Comparison of ENCODE assay signal across 8 cellular contexts in the genomic region with DNA sequence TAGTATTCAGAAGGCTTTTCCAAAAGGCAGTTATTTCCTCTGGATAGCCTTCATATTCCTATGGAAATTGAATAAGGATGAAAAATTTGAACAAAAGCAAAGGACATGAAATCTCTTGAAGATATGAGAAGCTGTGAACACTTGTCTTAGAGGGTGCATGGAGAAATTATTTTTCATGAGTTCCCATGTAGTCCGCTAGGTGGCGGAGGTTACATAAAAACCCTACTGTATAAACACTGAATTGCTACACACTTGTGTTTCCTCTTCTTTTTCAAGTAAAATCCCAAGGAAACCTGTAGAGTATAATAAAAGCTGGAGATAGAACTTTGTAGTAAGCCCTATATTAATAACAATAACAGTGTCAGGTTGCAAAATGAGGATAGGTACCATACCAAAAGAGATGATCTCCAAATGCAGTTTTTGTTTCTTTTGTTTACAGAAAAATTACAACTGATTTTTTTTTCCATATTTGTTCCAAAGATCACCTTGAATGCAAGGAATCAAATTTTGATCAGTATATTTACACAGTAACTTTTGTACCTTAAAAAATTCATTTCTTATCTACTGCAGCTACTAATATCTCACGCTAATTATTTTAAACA. TPM values are rescaled to one million over a fixed set of nuclear protein-coding genes. Genes with fewer than 3 reads are reported as not detected.
DNase-seq lines count a peak whose midpoint lies in the region; ATAC-seq and TF ChIP-seq lines count a peak whose summit lies in the region.

No MANE protein-coding gene starts in this region.

- DNase-seq in activated CD4-positive, alpha-beta T cell treated with anti-CD3 and anti-CD28 coated beads for 48 hours = peak; percentile 27
- no peak for DNase-seq in activated CD4-positive, alpha-beta T cell treated with anti-CD3 and anti-CD28 coated beads, Interleukin-2, amount 50 U/mL, for 1 hour
- DNase-seq in HAP-1 (ENCODE audit: low spot score in 2 of 2) = peak; percentile 43 to 55
- peak; percentile 23 for DNase-seq in NCI-H345 treated with DMSO at 0.1 percent for 48 hours (lab: John Stamatoyannopoulos, UW; ENCODE audit: unreplicated experiment)
- DNase-seq in astrocyte of the spinal cord (ENCODE audit: low read depth, low spot score) = peak; percentile 61
- peak; percentile 54 for DNase-seq in kidney tubule cell (ENCODE audit: low spot score)
- no peak for DNase-seq in upper lobe of right lung

- H3K27ac ChIP-seq in upper lobe of right lung = no peak overlapping the region

- H3K4me1 ChIP-seq in HAP-1 (no peaks in the 10 kb centered on the region), upper lobe of right lung (no peaks in the 10 kb centered on the region)

- no peaks in the 10 kb centered on the region for H3K36me3 ChIP-seq in HAP-1 (replicated peaks)
- H3K36me3 ChIP-seq in upper lobe of right lung = no peaks in the 10 kb centered on the region

- ATAC-seq in upper lobe of right lung (peak; percentile 77), GM18517 (IDR thresholded peaks at IDR 0.05; ENCODE audit: unreplicated experiment) (no peak)

- intact Hi-C loops in upper lobe of right lung (cut with DNase I) = no loop called here

- in situ Hi-C loops in HAP-1 (cut with MboI; ENCODE audit: low sequenced_read_pairs) = no loop called here
- in situ Hi-C loops in astrocyte of the spinal cord (cut with HindIII; ENCODE audit: low sequenced_read_pairs) = no loop called here

- TF ChIP-seq CTCF in astrocyte of the spinal cord (IDR thresholded peaks at IDR 0.05; ENCODE audit: low read depth, low read length) (peak; percentile 73), upper lobe of right lung (IDR thresholded peaks at IDR 0.05) (peak; percentile 82)

- H3K9me3 ChIP-seq in HAP-1 (no peaks in the 10 kb centered on the region), upper lobe of right lung (no peaks in the 10 kb centered on the region)

- H3K4me3 ChIP-seq in HAP-1 = no peak overlapping the region
- no peak overlapping the region for H3K4me3 ChIP-seq in astrocyte of the spinal cord (ENCODE audit: low read depth, low read length)
- H3K4me3 ChIP-seq in upper lobe of right lung = no peak overlapping the region

- H3K27me3 ChIP-seq in HAP-1 (ENCODE audit: low read depth) (no peaks in the 10 kb centered on the region; the same call in 1 of the 2 replicates), upper lobe of right lung (no peaks in the 10 kb centered on the region)

RNA-seq across cellular contexts. Expression of gene OR4E1, which starts 37.8 kb away (rescaled TPM):
- total RNA-seq in upper lobe of right lung = not detected

RNA-seq across cellular contexts. Expression of gene OR4E2, which starts 57.8 kb away (rescaled TPM):
- total RNA-seq in upper lobe of right lung = not detected

Comparison
In these comparisons a context has a peak if more than half of its experiments do, and no peak if none do; other contexts are left out.
1. DNase-seq: peak in activated CD4-positive, alpha-beta T cell treated with anti-CD3 and anti-CD28 coated beads for 48 hours (single experiment), HAP-1 (2 of 2), NCI-H345 treated with DMSO at 0.1 percent for 48 hours (single experiment), astrocyte of the spinal cord (single experiment) and kidney tubule cell (single experiment); none in activated CD4-positive, alpha-beta T cell treated with anti-CD3 and anti-CD28 coated beads, Interleukin-2, amount 50 U/mL, for 1 hour (single experiment) and upper lobe of right lung (single experiment).